ENCODE assay signal across 28 cellular contexts in genomic region chr13:23645851-23646250, GRCh38.
"Had no signal": no experiment of that assay in that cellular context is flagged by ENCODE, and none has a peak within 500 bp of the region (broad histone marks: within the 10 kb centered on the region; RNA-seq: fewer than 3 reads in every experiment).

No MANE protein-coding gene starts in this region.

- H3K4me1 ChIP-seq: colonic mucosa, left lung had no signal

- H3K9me3 ChIP-seq: colonic mucosa, esophagus squamous epithelium, gastroesophageal sphincter, left lung, lower lobe of right lung, mucosa of descending colon had no signal

- ATAC-seq: effector memory CD8-positive, alpha-beta T cell; esophagus mucosa; gastroesophageal sphincter; heart left ventricle; left colon; left lung; left ventricle myocardium superior; lower lobe of right lung; mucosa of descending colon had no signal

- H3K4me3 Mint-ChIP-seq: dendritic cell treated with granulocyte-macrophage colony-stimulating factor and Interleukin-4, amounts not matched to agents 40 ng/mL and 50 ng/mL, for 4 days; effector memory CD8-positive, alpha-beta T cell; endodermal cell; immature natural killer cell; mesothelial cell of epicardium; naive B cell had no signal

- H3K27me3 ChIP-seq: colonic mucosa, esophagus squamous epithelium, gastroesophageal sphincter, heart left ventricle, hepatocyte, left lung had no signal

- H3K27me3 Mint-ChIP-seq: dendritic cell treated with granulocyte-macrophage colony-stimulating factor and Interleukin-4, amounts not matched to agents 40 ng/mL and 50 ng/mL, for 4 days had no signal

- DNase-seq: colonic mucosa; cortex of kidney; effector CD8-positive, alpha-beta T cell; effector memory CD8-positive, alpha-beta T cell; endodermal cell; erythroblast; esophagus squamous epithelium; foreskin fibroblast; foreskin melanocyte; heart left ventricle; hypothalamus; immature natural killer cell; islet precursor cell; kidney; kidney glomerular epithelial cell; left colon; left lung; left ventricle myocardium superior; lower lobe of right lung; mesenchymal stem cell; mucosa of descending colon; naive B cell had no signal

- H3K36me3 Mint-ChIP-seq: immature natural killer cell, naive B cell had no signal

- H3K4me1 Mint-ChIP-seq: naive B cell had no signal

- H3K9me3 Mint-ChIP-seq: effector memory CD8-positive, alpha-beta T cell; endodermal cell; immature natural killer cell had no signal

- H3K27ac ChIP-seq: colonic mucosa, epithelial cell of prostate, esophagus squamous epithelium, gastroesophageal sphincter, heart left ventricle, hepatocyte, left lung, lower lobe of right lung had no signal

- H3K36me3 ChIP-seq: colonic mucosa, esophagus squamous epithelium, gastroesophageal sphincter, heart left ventricle, left lung, lower lobe of right lung had no signal

- H3K27ac Mint-ChIP-seq: dendritic cell treated with granulocyte-macrophage colony-stimulating factor and Interleukin-4, amounts not matched to agents 40 ng/mL and 50 ng/mL, for 4 days; effector memory CD8-positive, alpha-beta T cell; endodermal cell; immature natural killer cell; mesothelial cell of epicardium had no signal

- H3K4me3 ChIP-seq: colonic mucosa, esophagus squamous epithelium, gastroesophageal sphincter, heart left ventricle, hepatocyte, left lung, lower lobe of right lung, mucosa of descending colon had no signal
